Comparison of ENCODE assay signal across 8 cellular contexts in genomic region chr18:9136315-9137141, GRCh38. TPM values are rescaled to one million over a fixed set of nuclear protein-coding genes. Genes with fewer than 3 reads are reported as not detected.
DNase-seq lines count a peak whose midpoint lies in the region; ATAC-seq and TF ChIP-seq lines count a peak whose summit lies in the region.

Gene ANKRD12, plus strand, starts transcription at chr18:9136781. Its CDS starts 45,652 bp downstream, at chr18:9182433.

- TF ChIP-seq EP300 in upper lobe of left lung (IDR thresholded peaks at IDR 0.05): peak in 2 of 4 donors; percentile 1 to 77

- H3K27me3 ChIP-seq in upper lobe of left lung: no peaks in the 10 kb centered on the region

- 0 to 1% methylated on average over 19 to 40 of the region's 94 CpGs for WGBS in upper lobe of left lung, 2 donors

- H3K4me1 ChIP-seq in upper lobe of left lung: peaks cover 32 to 48% (median 41%) of the 10 kb centered on the region in 4 donors

- H3K27ac ChIP-seq in upper lobe of left lung: peak within 1 kb of the TSS; percentile 98 to 100 (median 99)

- intact Hi-C loops in T-helper 1 cell treated with Interleukin-12 subunit alpha and Interleukin-12 subunit beta and Interleukin-4 antibody, amounts not matched to agents 30 ng/mL and 1 ng/mL, for 36 hours (cut with micrococcal nuclease): loop anchor here (1.0 to 5.0 kb wide), 9 partner anchors 12 to 779 kb away; partner anchors contain the start of genes NDUFV2, PPP4R1, RALBP1 and TWSG1
- intact Hi-C loops in left cardiac atrium (cut with DNase I): loop anchor here (5.0 kb wide), 1 partner anchor 34 kb away; the partner anchor contains the start of gene NDUFV2 (in 2 of the 2)
- intact Hi-C loops in posterior vena cava (cut with DNase I): loop anchor here (2.0 to 5.0 kb wide), 2 partner anchors 34 kb away; partner anchors contain the start of gene NDUFV2 (in 2 of the 2)

- peak in 1 of 6 experiments; percentile 4 for TF ChIP-seq CTCF in upper lobe of left lung (IDR thresholded peaks at IDR 0.05)

- no peaks in the 10 kb centered on the region for H3K9me3 ChIP-seq in upper lobe of left lung

- TF ChIP-seq POLR2A in upper lobe of left lung (IDR thresholded peaks at IDR 0.05): peak in 3 of 4 donors; percentile 81 to 93 (median 90)

- ATAC-seq in GM18498 (IDR thresholded peaks at IDR 0.05; ENCODE audit: unreplicated experiment) (peak; percentile 77), HG02885 (IDR thresholded peaks at IDR 0.05; ENCODE audit: poor library complexity, unreplicated experiment) (peak; percentile 71), left cardiac atrium (peak; percentile 97 to 98), upper lobe of left lung (ENCODE audit: low FRiP score in 2 of 2) (peak; percentile 99)

- peaks cover 0 to 16% (median 3%) of the 10 kb centered on the region in 4 donors for H3K36me3 ChIP-seq in upper lobe of left lung

- H3K4me3 ChIP-seq in upper lobe of left lung: peak within 1 kb of the TSS; percentile 54 to 83 (median 82)

- DNase-seq in NCI-H1694 (lab: John Stamatoyannopoulos, UW) (peak; percentile 68), amniotic epithelial cell (ENCODE audit: low read depth) (peak; percentile 94), left cardiac atrium (peak; percentile 97), posterior vena cava (ENCODE audit: low spot score) (peak; percentile 99), upper lobe of left lung (peak; percentile 98 to 100)

RNA-seq across cellular contexts. Expression of gene ANKRD12, which starts in this region (rescaled TPM):
- total RNA-seq in T-helper 1 cell treated with Interleukin-12 subunit alpha and Interleukin-12 subunit beta and Interleukin-4 antibody, amounts not matched to agents 30 ng/mL and 1 ng/mL, for 36 hours: 81.8 and 83.9 TPM in 2 replicates
- total RNA-seq in left cardiac atrium: 10 to 100 TPM; 45.6 to 51.5 TPM
- total RNA-seq in posterior vena cava: 10 to 100 TPM; 81.0 to 91.9 TPM
- 10 to 100 TPM; 32.8 to 80.7 (median 65.6) TPM for total RNA-seq in upper lobe of left lung

Comparison
In these comparisons a context has a peak if more than half of its experiments do, and no peak if none do; other contexts are left out.
1. Peak in every context shown above with its lines: DNase-seq, ATAC-seq, H3K4me3 ChIP-seq and H3K27ac ChIP-seq.